21 cellular contexts compared by ENCODE assay signal in genomic region chr6:15349379-15349778, GRCh38.
A peak's percentile ranks its signal among the peaks of the same experiment; 100 is the strongest.
DNase-seq lines count a peak whose midpoint lies in the region; ATAC-seq and TF ChIP-seq lines count a peak whose summit lies in the region.
"Had no signal": no experiment of that assay in that cellular context is flagged by ENCODE, and none has a peak within 500 bp of the region (broad histone marks: within the 10 kb centered on the region; RNA-seq: fewer than 3 reads in every experiment).

No MANE protein-coding gene starts in this region.

- CTCF ChIA-PET in CD4-positive, alpha-beta T cell (lab: Charles Lee), result no interaction called here

- peaks cover 43% of the 10 kb centered on the region for H3K4me1 ChIP-seq in GM23248 (ENCODE audit: insufficient read depth)

- intact Hi-C loops in CD4-positive, alpha-beta T cell (cut with DNase I, micrococcal nuclease), result no loop called here

- peaks cover 21% of the 10 kb centered on the region; the same call in 1 of the 2 replicates for H4K20me1 ChIP-seq in GM23248 (ENCODE audit: insufficient read depth)

- peaks cover 98% of the 10 kb centered on the region for H3K79me2 ChIP-seq in GM23248 (ENCODE audit: insufficient read depth)

- peaks cover 95% of the 10 kb centered on the region for H3K4me1 Mint-ChIP-seq in CD4-positive, alpha-beta T cell (ENCODE audit: low read depth)

- no peak overlapping the region for H3K27ac ChIP-seq in CD4-positive, alpha-beta T cell (ENCODE audit: low read depth, low read length)
- H3K27ac ChIP-seq in GM23248, result peak overlapping the region; percentile 60; the same call in 1 of the 2 replicates
- H3K27ac ChIP-seq: BLaER1 treated with 17β-estradiol and CSF1 and Interleukin-3, amounts not matched to agents 10 nM and 100 nM; KMS-11 had no signal

- no peaks in the 10 kb centered on the region for H3K9me3 ChIP-seq in CD4-positive, alpha-beta T cell (ENCODE audit: control insufficient read depth, low read length)
- no peaks in the 10 kb centered on the region for H3K9me3 ChIP-seq in GM23248 (ENCODE audit: low read depth)
- H3K9me3 ChIP-seq: BLaER1 treated with 17β-estradiol and CSF1 and Interleukin-3, amounts not matched to agents 10 nM and 100 nM had no signal

- no peaks in the 10 kb centered on the region for H3K36me3 ChIP-seq in GM23248 (ENCODE audit: low read depth)

- in situ Hi-C loops in GM23248 (cut with MboI), result no loop called here

- H3K4me2 ChIP-seq in GM23248 (ENCODE audit: unreplicated experiment), result peak overlapping the region; percentile 19
- H3K4me2 ChIP-seq: KMS-11 had no signal

- peak overlapping the region; percentile 70 for H3K27ac Mint-ChIP-seq in CD4-positive, alpha-beta T cell

- H3K27me3 Mint-ChIP-seq in CD4-positive, alpha-beta T cell, result no peaks in the 10 kb centered on the region

- POLR2A ChIA-PET in CD4-positive, alpha-beta T cell (lab: Charles Lee), result interaction anchor here (1.5 kb wide), 1 partner anchor 81 kb away, joined by 4 read pairs; no protein-coding TSS in a partner anchor

- H3K9ac ChIP-seq in GM23248, result no peak overlapping the region
- H3K9ac ChIP-seq: BLaER1 treated with 17β-estradiol and CSF1 and Interleukin-3, amounts not matched to agents 10 nM and 100 nM; KMS-11 had no signal

- H3K9me2 ChIP-seq in GM23248 (ENCODE audit: insufficient read depth), result no peaks in the 10 kb centered on the region

- no peak for TF ChIP-seq CTCF in CD4-positive, alpha-beta T cell (IDR thresholded peaks at IDR 0.05)
- no peak for TF ChIP-seq CTCF in fibroblast of the aortic adventitia (IDR thresholded peaks at IDR 0.05; ENCODE audit: insufficient read depth, low read length)

- 37 to 38% methylated on average over 5 of the region's 5 CpGs for WGBS in GM23248 (ENCODE audit: low coverage in 1 of 2, low lambda C conversion rate in 2 of 2, missing lambda C conversion rate in 2 of 2), 2 experiments

- no peak for DNase-seq in CD4-positive, alpha-beta T cell
- DNase-seq in GM23248 (peak; percentile 79), cerebellar cortex (ENCODE audit: low spot score) (peak; percentile 58), fibroblast of the aortic adventitia (ENCODE audit: low read depth) (peak; percentile 70), NOMO-1 treated with DMSO at 0.1 percent for 48 hours (lab: John Stamatoyannopoulos, UW; ENCODE audit: unreplicated experiment) (no peak), activated gamma-delta T cell (lab: John Stamatoyannopoulos, UW) (no peak), LoVo (ENCODE audit: low spot score) (no peak)
- DNase-seq: CD8-positive, alpha-beta T cell; DND-41; GOT3; IMR-90; MV-4-11; NCI-H1105 treated with DMSO at 0.1 percent for 48 hours; NCI-H2081; NCI-H2171; NCI-H526; Right ventricle myocardium superior had no signal

- H3K27me3 ChIP-seq in CD4-positive, alpha-beta T cell (ENCODE audit: control insufficient read depth, insufficient read depth, low read length), result no peaks in the 10 kb centered on the region
- H3K27me3 ChIP-seq in GM23248 (replicated peaks; ENCODE audit: insufficient read depth), result no peaks in the 10 kb centered on the region
- H3K27me3 ChIP-seq: BLaER1 treated with 17β-estradiol and CSF1 and Interleukin-3, amounts not matched to agents 10 nM and 100 nM had no signal

- H3K9me3 Mint-ChIP-seq in CD4-positive, alpha-beta T cell, result no peaks in the 10 kb centered on the region
- H3K9me3 Mint-ChIP-seq: CD8-positive, alpha-beta T cell had no signal

- ATAC-seq in CD4-positive, alpha-beta T cell (ENCODE audit: poor library complexity), result no peak
- ATAC-seq in HG03108 (IDR thresholded peaks at IDR 0.05; ENCODE audit: unreplicated experiment), result no peak
- ATAC-seq: CD8-positive, alpha-beta T cell; HCT116 had no signal

- H3K4me3 ChIP-seq in GM23248 (no peak overlapping the region), fibroblast of the aortic adventitia (ENCODE audit: low read depth, low read length) (no peak overlapping the region)
- H3K4me3 ChIP-seq: BLaER1 treated with 17β-estradiol and CSF1 and Interleukin-3, amounts not matched to agents 10 nM and 100 nM had no signal

- no peak overlapping the region for H3K4me3 Mint-ChIP-seq in CD4-positive, alpha-beta T cell

- H3K36me3 Mint-ChIP-seq in CD4-positive, alpha-beta T cell (ENCODE audit: low read depth), result no peaks in the 10 kb centered on the region
- H3K36me3 Mint-ChIP-seq: CD8-positive, alpha-beta T cell had no signal

- no peak overlapping the region for H2AFZ ChIP-seq in GM23248

- H3F3A ChIP-seq in GM23248 (ENCODE audit: insufficient read depth), result peaks cover 67% of the 10 kb centered on the region

Comparison
In these comparisons a context has a peak if more than half of its experiments do, and no peak if none do; other contexts are left out.
1. DNase-seq: peak in GM23248 (single experiment), cerebellar cortex (single experiment) and fibroblast of the aortic adventitia (single experiment); none in CD4-positive, alpha-beta T cell (0 of 10), NOMO-1 treated with DMSO at 0.1 percent for 48 hours (single experiment), activated gamma-delta T cell (single experiment) and LoVo (single experiment).